17 cellular contexts compared by ENCODE assay signal in the genomic region with DNA sequence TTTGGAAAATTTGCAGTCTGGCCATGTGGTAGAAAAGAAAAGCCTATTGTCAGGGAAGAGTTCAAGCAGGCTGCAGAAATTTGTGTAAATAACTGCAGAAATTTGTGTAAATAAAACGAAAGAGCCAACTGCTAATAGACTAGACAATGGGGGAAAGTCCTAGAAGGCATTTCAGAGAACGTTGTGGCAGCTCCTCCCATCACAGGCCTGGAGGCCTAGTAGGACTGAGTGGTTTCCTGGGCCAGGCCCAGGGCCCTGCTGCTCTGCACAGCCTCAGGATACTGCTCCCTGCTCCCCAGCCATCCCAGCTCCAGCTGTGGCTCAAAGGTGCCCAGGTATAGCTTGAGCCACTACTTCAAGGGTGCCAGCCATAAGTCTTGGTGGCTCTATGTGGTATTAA. TPM values are rescaled to one million over a fixed set of nuclear protein-coding genes. Genes with fewer than 3 reads are reported as not detected.
DNase-seq lines count a peak whose midpoint lies in the region; ATAC-seq, FAIRE-seq and TF ChIP-seq lines count a peak whose summit lies in the region.
"Had no signal": no experiment of that assay in that cellular context is flagged by ENCODE, and none has a peak within 500 bp of the region (broad histone marks: within the 10 kb centered on the region; RNA-seq: fewer than 3 reads in every experiment).

No MANE protein-coding gene starts in this region.

- no peak overlapping the region for H2AFZ ChIP-seq in HepG2 (ENCODE audit: low read length)

- TF ChIP-seq POLR2A in HepG2 (IDR thresholded peaks at IDR 0.05; ENCODE audit: insufficient read depth in 1 of 2, low read depth in 2 of 2, low read length in 2 of 2): no peak

- TF ChIP-seq EP300 in HepG2 (IDR thresholded peaks at IDR 0.05; ENCODE audit: low read depth in 2 of 2, low read length in 2 of 2): no peak
- TF ChIP-seq EP300 in HepG2 (CRISPR knock-in tag; IDR thresholded peaks at IDR 0.05; ENCODE audit: borderline replicate concordance): no peak

- H3K36me3 Mint-ChIP-seq in activated T-cell treated with anti-CD3 and anti-CD28 coated beads, Interleukin-2, amount 50 U/mL, for 24 hours (ENCODE audit: low read depth): peaks cover 63% of the 10 kb centered on the region
- peaks cover 31% of the 10 kb centered on the region for H3K36me3 Mint-ChIP-seq in activated T-cell treated with anti-CD3 and anti-CD28 coated beads, Interleukin-2, amount 50 U/mL, for 4 hours (ENCODE audit: insufficient read depth)
- H3K36me3 Mint-ChIP-seq in WTC11: peaks cover 26% of the 10 kb centered on the region

- intact Hi-C loops in HepG2 (cut with micrococcal nuclease; ENCODE audit: unreplicated experiment): no loop called here
- intact Hi-C loops in upper lobe of right lung (cut with DNase I): no loop called here

- POLR2A ChIA-PET in WTC11 (lab: Charles Lee): no interaction called here
- POLR2A ChIA-PET in HepG2 (lab: Yijun Ruan, JAX): interaction anchor here (1.6 kb wide), 1 partner anchor 51 kb away, joined by 5 read pairs; the partner anchor contains the start of gene RSBN1L

- H3K79me2 ChIP-seq in HepG2 (ENCODE audit: insufficient read depth, low read length): peaks cover 9% of the 10 kb centered on the region

- in situ Hi-C loops in HepG2 (cut with HindIII; ENCODE audit: extremely low pct_ligation_motif_present, low pct_unique_long_range_greater_than_20kb): no loop called here

- H3K27me3 ChIP-seq in HepG2 (ENCODE audit: control insufficient read depth in 1 of 2, insufficient read depth in 2 of 2, low read length in 2 of 2) (no peaks in the 10 kb centered on the region), upper lobe of right lung (no peaks in the 10 kb centered on the region)

- no peak for DNase-seq in activated T-cell treated with anti-CD3 and anti-CD28 coated beads, Interleukin-2, amount 50 U/mL, for 24 hours
- DNase-seq in activated T-cell treated with anti-CD3 and anti-CD28 coated beads, Interleukin-2, amount 50 U/mL, for 4 hours: no peak
- no peak for DNase-seq in WTC11 (ENCODE audit: low spot score)
- DNase-seq in HepG2 (ENCODE audit: low spot score): peak; percentile 39
- DNase-seq in upper lobe of right lung: peak; percentile 39
- no peak for DNase-seq in NCI-H748 treated with DMSO at 0.1 percent for 48 hours (lab: John Stamatoyannopoulos, UW)
- DNase-seq in AG08396 (ENCODE audit: low spot score): no peak
- DNase-seq: H9, KG1, NCI-H1436 treated with DMSO at 0.1 percent for 48 hours, NCI-H2029 treated with DMSO at 0.1 percent for 48 hours, NCI-H2171 treated with DMSO at 0.1 percent for 48 hours, NCI-H446 treated with DMSO at 0.1 percent for 48 hours had no signal

- H3K27ac ChIP-seq in HepG2 (ENCODE audit: extremely low read length, insufficient read depth, low read length) (peak overlapping the region; percentile 50), upper lobe of right lung (peak overlapping the region; percentile 21)
- H3K27ac ChIP-seq: C4-2B, RWPE1 had no signal

- H4K20me1 ChIP-seq in HepG2 (ENCODE audit: insufficient read depth, low read length): no peaks in the 10 kb centered on the region; the same call in 1 of the 2 replicates

- CTCF ChIA-PET in WTC11 (lab: Charles Lee): interaction anchor here (0.6 to 1.3 kb wide), 2 partner anchors 12 to 25 kb away, joined by 3 read pairs; no protein-coding TSS in a partner anchor
- CTCF ChIA-PET in HepG2 (lab: Yijun Ruan, JAX; ENCODE audit: low intra/inter-chr PET ratio, low total read pairs): no interaction called here

- H3K4me1 Mint-ChIP-seq in activated T-cell treated with anti-CD3 and anti-CD28 coated beads, Interleukin-2, amount 50 U/mL, for 24 hours (ENCODE audit: low read depth): peaks cover 53% of the 10 kb centered on the region
- H3K4me1 Mint-ChIP-seq in activated T-cell treated with anti-CD3 and anti-CD28 coated beads, Interleukin-2, amount 50 U/mL, for 4 hours (ENCODE audit: low read depth): peaks cover 26% of the 10 kb centered on the region
- H3K4me1 Mint-ChIP-seq in WTC11: 0 out of 2 replicates have a peak, but pooled peaks cover 4% of the 10 kb centered on the region

- peaks cover 17% of the 10 kb centered on the region for H3K4me1 ChIP-seq in HepG2 (ENCODE audit: insufficient read depth, low read length)
- H3K4me1 ChIP-seq in upper lobe of right lung: peaks cover 7% of the 10 kb centered on the region

- H3K9me3 ChIP-seq in HepG2 (ENCODE audit: low read length) (no peaks in the 10 kb centered on the region), upper lobe of right lung (no peaks in the 10 kb centered on the region)

- no peak for TF ChIP-seq RAD21 in HepG2 (CRISPR knock-in tag; IDR thresholded peaks at IDR 0.05)

- 0 out of 2 replicates have a peak overlapping the region, but pooled peaks have one; percentile 40 for H3K4me2 ChIP-seq in HepG2 (ENCODE audit: low read depth, low read length)

- H3K27ac Mint-ChIP-seq in activated T-cell treated with anti-CD3 and anti-CD28 coated beads, Interleukin-2, amount 50 U/mL, for 24 hours: peak overlapping the region; percentile 71
- H3K27ac Mint-ChIP-seq in WTC11: peak overlapping the region; percentile 32; the same call in 1 of the 2 replicates
- H3K27ac Mint-ChIP-seq: H9 had no signal

- H3K9me3 Mint-ChIP-seq in activated T-cell treated with anti-CD3 and anti-CD28 coated beads, Interleukin-2, amount 50 U/mL, for 24 hours: no peaks in the 10 kb centered on the region
- no peaks in the 10 kb centered on the region for H3K9me3 Mint-ChIP-seq in activated T-cell treated with anti-CD3 and anti-CD28 coated beads, Interleukin-2, amount 50 U/mL, for 4 hours
- H3K9me3 Mint-ChIP-seq in WTC11: peaks cover 8% of the 10 kb centered on the region
- H3K9me3 Mint-ChIP-seq: H9 had no signal

- H3K4me3 Mint-ChIP-seq in activated T-cell treated with anti-CD3 and anti-CD28 coated beads, Interleukin-2, amount 50 U/mL, for 24 hours: no peak overlapping the region
- H3K4me3 Mint-ChIP-seq in activated T-cell treated with anti-CD3 and anti-CD28 coated beads, Interleukin-2, amount 50 U/mL, for 4 hours: no peak overlapping the region
- H3K4me3 Mint-ChIP-seq in WTC11: no peak overlapping the region
- H3K4me3 Mint-ChIP-seq: H9 had no signal

- no peak for FAIRE-seq in HepG2 (lab: Jason Lieb, UNC)
- FAIRE-seq: A204.1 had no signal

- no TSS peak for BruUV-seq in HepG2 (replicated peaks; lab: Mats Ljungman, UMichigan)

- TF ChIP-seq CTCF in WTC11 (IDR thresholded peaks at IDR 0.05) (no peak), HepG2 (CRISPR knock-in tag; IDR thresholded peaks at IDR 0.05) (no peak), upper lobe of right lung (IDR thresholded peaks at IDR 0.05) (no peak)

- H3K4me3 ChIP-seq in HepG2 (replicated peaks in 1 of 3; ENCODE audit: insufficient read depth in 1 of 3, low read depth in 2 of 3, low read length in 3 of 3): no peak overlapping the region
- no peak overlapping the region for H3K4me3 ChIP-seq in upper lobe of right lung

- no peaks in the 10 kb centered on the region for H3K27me3 Mint-ChIP-seq in activated T-cell treated with anti-CD3 and anti-CD28 coated beads, Interleukin-2, amount 50 U/mL, for 24 hours
- H3K27me3 Mint-ChIP-seq in activated T-cell treated with anti-CD3 and anti-CD28 coated beads, Interleukin-2, amount 50 U/mL, for 4 hours (ENCODE audit: low read depth): no peaks in the 10 kb centered on the region
- H3K27me3 Mint-ChIP-seq in WTC11 (ENCODE audit: low read depth): no peaks in the 10 kb centered on the region

- 10% methylated on average over 2 of the region's 2 CpGs for WGBS in HepG2 (ENCODE audit: low lambda C conversion rate)

- H3K36me3 ChIP-seq in HepG2 (replicated peaks in 1 of 2; ENCODE audit: control insufficient read depth in 1 of 2, insufficient read depth in 2 of 2, low read length in 2 of 2) (peaks cover 8 to 14% of the 10 kb centered on the region in 2 experiments; a peak in 4 of 5 replicates), upper lobe of right lung (peaks cover 10% of the 10 kb centered on the region)

- no peak for ATAC-seq in activated T-cell treated with anti-CD3 and anti-CD28 coated beads, Interleukin-2, amount 50 U/mL, for 4 hours
- no peak for ATAC-seq in WTC11
- peak; percentile 87 for ATAC-seq in HepG2
- ATAC-seq in upper lobe of right lung: no peak
- no peak for ATAC-seq in HG03442 (IDR thresholded peaks at IDR 0.05; ENCODE audit: unreplicated experiment)

- H3K9ac ChIP-seq in HepG2 (ENCODE audit: insufficient read depth, low read depth, low read length): no peak overlapping the region

RNA-seq across cellular contexts. Expression of gene RSBN1L, which starts 50.9 kb away (rescaled TPM):
- total RNA-seq in activated T-cell treated with anti-CD3 and anti-CD28 coated beads, Interleukin-2, amount 50 U/mL, for 4 hours: 10 to 100 TPM; 17.0 to 20.7 (median 17.4) TPM
- total RNA-seq in WTC11 (2021) (14.6 to 17.0 TPM (median 16.8 TPM) in 3 replicates), HepG2 (2016; rRNA removed; fragmentation: Illumina TruSeq; extraction: Trizol) (21.3 and 25.9 TPM in 2 replicates), upper lobe of right lung (27.7 TPM)
- total RNA-seq in HepG2 (2016; cell fraction: cytosol; rRNA removed; fragmentation: Illumina TruSeq; extraction: Trizol; ENCODE audit: low read depth): 15.6 and 19.7 TPM in 2 replicates
- total RNA-seq in HepG2 (2016; cell fraction: insoluble cytoplasmic fraction; rRNA removed; fragmentation: Illumina TruSeq; extraction: Trizol): 18.9 and 19.6 TPM in 2 replicates
- total RNA-seq in HepG2 (2016; cell fraction: membrane; rRNA removed; fragmentation: Illumina TruSeq; extraction: Trizol): 10.7 and 11.3 TPM in 2 replicates
- total RNA-seq in HepG2 (2016; cell fraction: nucleus; rRNA removed; fragmentation: Illumina TruSeq; extraction: Trizol): 13.9 and 15.9 TPM in 2 replicates
- 7.7 and 7.9 TPM in 2 replicates for polyA plus RNA-seq in HepG2 (2011; rRNA removed)
- polyA plus RNA-seq in HepG2 (2011; cell fraction: cytosol; rRNA removed): 3.0 and 4.2 TPM in 2 replicates
- polyA plus RNA-seq in HepG2 (2011; cell fraction: nucleus; rRNA removed): 5.1 and 6.1 TPM in 2 replicates
- polyA plus RNA-seq in HepG2 (2012): 11.0 and 12.9 TPM in 2 replicates
- 0.66 and 0.77 TPM in 2 replicates for polyA plus RNA-seq in HepG2 (2016; cell fraction: cytosol; fragmentation: Illumina TruSeq; extraction: Trizol; ENCODE audit: low read depth)
- polyA plus RNA-seq in HepG2 (2016; cell fraction: insoluble cytoplasmic fraction; fragmentation: Illumina TruSeq; extraction: Trizol; ENCODE audit: low read depth): 12.8 and 15.4 TPM in 2 replicates
- polyA plus RNA-seq in HepG2 (2016; cell fraction: membrane; fragmentation: Illumina TruSeq; extraction: Trizol; ENCODE audit: low read depth): 1.9 TPM in 2 replicates
- polyA plus RNA-seq in HepG2 (2016; cell fraction: nucleus; fragmentation: Illumina TruSeq; extraction: Trizol; ENCODE audit: insufficient read depth, low read depth): 16.3 and 17.5 TPM in 2 replicates
- polyA minus RNA-seq in HepG2 (2011; rRNA and poly(A)+ RNA removed; ENCODE audit: low replicate concordance): 7.7 and 8.4 TPM in 2 replicates
- polyA minus RNA-seq in HepG2 (2011; cell fraction: cytosol; rRNA and poly(A)+ RNA removed): 14.1 and 20.3 TPM in 2 replicates
- 18.3 and 23.4 TPM in 2 replicates for polyA minus RNA-seq in HepG2 (2011; cell fraction: nucleus; rRNA and poly(A)+ RNA removed)

RNA-seq across cellular contexts. Expression of gene TMEM60, which starts 51.1 kb away (rescaled TPM):
- total RNA-seq in activated T-cell treated with anti-CD3 and anti-CD28 coated beads, Interleukin-2, amount 50 U/mL, for 4 hours: 1 to 10 TPM; 5.5 to 7.8 (median 6.3) TPM
- total RNA-seq in WTC11 (2021) (21.5 to 23.7 TPM (median 23.4 TPM) in 3 replicates), HepG2 (2016; rRNA removed; fragmentation: Illumina TruSeq; extraction: Trizol) (25.6 and 26.9 TPM in 2 replicates), upper lobe of right lung (22.8 TPM)
- total RNA-seq in HepG2 (2016; cell fraction: cytosol; rRNA removed; fragmentation: Illumina TruSeq; extraction: Trizol; ENCODE audit: low read depth): 17.9 and 19.9 TPM in 2 replicates
- total RNA-seq in HepG2 (2016; cell fraction: insoluble cytoplasmic fraction; rRNA removed; fragmentation: Illumina TruSeq; extraction: Trizol): 26.6 and 27.6 TPM in 2 replicates
- total RNA-seq in HepG2 (2016; cell fraction: membrane; rRNA removed; fragmentation: Illumina TruSeq; extraction: Trizol): 31.1 and 33.1 TPM in 2 replicates
- 15.4 and 16.4 TPM in 2 replicates for total RNA-seq in HepG2 (2016; cell fraction: nucleus; rRNA removed; fragmentation: Illumina TruSeq; extraction: Trizol)
- polyA plus RNA-seq in HepG2 (2011; rRNA removed): 20.8 and 27.7 TPM in 2 replicates
- polyA plus RNA-seq in HepG2 (2011; cell fraction: cytosol; rRNA removed): 12.3 and 20.7 TPM in 2 replicates
- 3.3 and 4.4 TPM in 2 replicates for polyA plus RNA-seq in HepG2 (2011; cell fraction: nucleus; rRNA removed)
- polyA plus RNA-seq in HepG2 (2012): 20.8 and 25.5 TPM in 2 replicates
- 18.6 and 27.4 TPM in 2 replicates for polyA plus RNA-seq in HepG2 (2016; cell fraction: cytosol; fragmentation: Illumina TruSeq; extraction: Trizol; ENCODE audit: low read depth)
- 32.4 and 33.8 TPM in 2 replicates for polyA plus RNA-seq in HepG2 (2016; cell fraction: insoluble cytoplasmic fraction; fragmentation: Illumina TruSeq; extraction: Trizol; ENCODE audit: low read depth)
- 30.4 and 37.5 TPM in 2 replicates for polyA plus RNA-seq in HepG2 (2016; cell fraction: membrane; fragmentation: Illumina TruSeq; extraction: Trizol; ENCODE audit: low read depth)
- polyA plus RNA-seq in HepG2 (2016; cell fraction: nucleus; fragmentation: Illumina TruSeq; extraction: Trizol; ENCODE audit: insufficient read depth, low read depth): 23.7 and 24.2 TPM in 2 replicates
- 6.9 and 8.6 TPM in 2 replicates for polyA minus RNA-seq in HepG2 (2011; rRNA and poly(A)+ RNA removed; ENCODE audit: low replicate concordance)
- 5.4 and 6.6 TPM in 2 replicates for polyA minus RNA-seq in HepG2 (2011; cell fraction: cytosol; rRNA and poly(A)+ RNA removed)
- 3.6 and 5.1 TPM in 2 replicates for polyA minus RNA-seq in HepG2 (2011; cell fraction: nucleus; rRNA and poly(A)+ RNA removed)

RNA-seq across cellular contexts. Expression of gene PHTF2, which starts 51.4 kb away (rescaled TPM):
- total RNA-seq in activated T-cell treated with anti-CD3 and anti-CD28 coated beads, Interleukin-2, amount 50 U/mL, for 4 hours: 10 to 100 TPM; 22.3 to 27.1 (median 24.8) TPM
- total RNA-seq in WTC11 (2021) (17.9 to 20.1 TPM (median 19.7 TPM) in 3 replicates), HepG2 (2016; rRNA removed; fragmentation: Illumina TruSeq; extraction: Trizol) (9.2 and 10.2 TPM in 2 replicates), upper lobe of right lung (14.4 TPM)
- 1.7 and 2.2 TPM in 2 replicates for total RNA-seq in HepG2 (2016; cell fraction: cytosol; rRNA removed; fragmentation: Illumina TruSeq; extraction: Trizol; ENCODE audit: low read depth)
- total RNA-seq in HepG2 (2016; cell fraction: insoluble cytoplasmic fraction; rRNA removed; fragmentation: Illumina TruSeq; extraction: Trizol): 7.8 and 9.8 TPM in 2 replicates
- 6.1 and 6.8 TPM in 2 replicates for total RNA-seq in HepG2 (2016; cell fraction: membrane; rRNA removed; fragmentation: Illumina TruSeq; extraction: Trizol)
- 13.9 and 15.6 TPM in 2 replicates for total RNA-seq in HepG2 (2016; cell fraction: nucleus; rRNA removed; fragmentation: Illumina TruSeq; extraction: Trizol)
- polyA plus RNA-seq in HepG2 (2011; rRNA removed): 4.3 and 7.4 TPM in 2 replicates
- polyA plus RNA-seq in HepG2 (2011; cell fraction: cytosol; rRNA removed): 2.8 and 3.6 TPM in 2 replicates
- polyA plus RNA-seq in HepG2 (2011; cell fraction: nucleus; rRNA removed): 2.2 and 3.6 TPM in 2 replicates
- 4.2 and 5.9 TPM in 2 replicates for polyA plus RNA-seq in HepG2 (2012)
- 1.4 and 1.7 TPM in 2 replicates for polyA plus RNA-seq in HepG2 (2016; cell fraction: cytosol; fragmentation: Illumina TruSeq; extraction: Trizol; ENCODE audit: low read depth)
- 4.1 and 4.6 TPM in 2 replicates for polyA plus RNA-seq in HepG2 (2016; cell fraction: insoluble cytoplasmic fraction; fragmentation: Illumina TruSeq; extraction: Trizol; ENCODE audit: low read depth)
- polyA plus RNA-seq in HepG2 (2016; cell fraction: membrane; fragmentation: Illumina TruSeq; extraction: Trizol; ENCODE audit: low read depth): 2.7 TPM in 2 replicates
- polyA plus RNA-seq in HepG2 (2016; cell fraction: nucleus; fragmentation: Illumina TruSeq; extraction: Trizol; ENCODE audit: insufficient read depth, low read depth): 12.9 and 13.8 TPM in 2 replicates
- polyA minus RNA-seq in HepG2 (2011; rRNA and poly(A)+ RNA removed; ENCODE audit: low replicate concordance): 5.8 and 9.3 TPM in 2 replicates
- 6.3 and 7.1 TPM in 2 replicates for polyA minus RNA-seq in HepG2 (2011; cell fraction: cytosol; rRNA and poly(A)+ RNA removed)
- polyA minus RNA-seq in HepG2 (2011; cell fraction: nucleus; rRNA and poly(A)+ RNA removed): 16.0 and 16.5 TPM in 2 replicates

Comparison
In these comparisons a context has a peak if more than half of its experiments do, and no peak if none do; other contexts are left out.
1. DNase-seq: peak in HepG2 (single experiment) and upper lobe of right lung (single experiment); none in activated T-cell treated with anti-CD3 and anti-CD28 coated beads, Interleukin-2, amount 50 U/mL, for 24 hours (single experiment), activated T-cell treated with anti-CD3 and anti-CD28 coated beads, Interleukin-2, amount 50 U/mL, for 4 hours (single experiment), WTC11 (single experiment), NCI-H748 treated with DMSO at 0.1 percent for 48 hours (single experiment) and AG08396 (single experiment).